8 cellular contexts compared by ENCODE assay signal in the genomic region with DNA sequence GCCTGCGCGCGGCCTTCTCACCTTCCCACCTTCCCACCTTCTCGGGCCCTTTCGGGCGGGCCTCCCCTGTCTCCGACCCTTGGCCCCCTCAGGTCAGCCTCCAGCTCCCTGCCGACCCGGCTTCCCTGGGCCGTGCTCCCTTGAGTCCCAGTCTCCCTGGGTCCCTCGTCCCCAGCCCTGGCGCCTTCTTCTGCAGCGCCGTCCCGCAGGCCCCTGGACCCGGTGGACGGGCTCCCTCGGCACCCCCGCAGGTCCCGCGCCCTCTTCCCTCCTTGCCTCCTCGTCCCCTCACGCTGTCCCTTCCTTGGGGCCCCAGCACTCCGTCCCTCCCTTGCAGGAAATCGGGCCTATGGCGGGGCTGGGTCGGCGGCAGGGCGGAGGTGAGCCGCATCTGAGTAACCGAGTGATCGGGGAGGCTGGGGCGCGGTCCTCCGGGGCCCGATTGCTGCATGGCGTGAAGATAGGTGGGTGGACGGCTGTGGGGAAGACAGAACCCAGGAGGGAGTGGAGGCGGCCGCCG. TPM values are rescaled to one million over a fixed set of nuclear protein-coding genes. Genes with fewer than 3 reads are reported as not detected.
A peak's percentile ranks its signal among the peaks of the same experiment; 100 is the strongest.
DNase-seq lines count a peak whose midpoint lies in the region; ATAC-seq and TF ChIP-seq lines count a peak whose summit lies in the region.

No MANE protein-coding gene starts in this region.

- H3K27me3 ChIP-seq in mucosa of stomach (ENCODE audit: control insufficient read depth, insufficient read depth, low read length) = no peaks in the 10 kb centered on the region
- H3K27me3 ChIP-seq in upper lobe of right lung = no peaks in the 10 kb centered on the region

- H3K4me1 ChIP-seq in mucosa of stomach (ENCODE audit: control insufficient read depth, insufficient read depth, low read length) = peaks cover 46% of the 10 kb centered on the region
- peaks cover 45% of the 10 kb centered on the region for H3K4me1 ChIP-seq in upper lobe of right lung

- H3K27ac ChIP-seq in upper lobe of right lung = peak overlapping the region; percentile 94

- peak; percentile 28 for DNase-seq in effector CD8-positive, alpha-beta T cell (lab: John Stamatoyannopoulos, UW)
- DNase-seq in upper lobe of right lung = no peak
- no peak for DNase-seq in KG1 (lab: John Stamatoyannopoulos, UW)
- DNase-seq in NCI-H2029 (lab: John Stamatoyannopoulos, UW) = no peak

- H3K4me3 ChIP-seq in mucosa of stomach (ENCODE audit: low read length) = peak overlapping the region; percentile 88
- peak overlapping the region; percentile 80 for H3K4me3 ChIP-seq in upper lobe of right lung

- H3K36me3 ChIP-seq in mucosa of stomach (ENCODE audit: control insufficient read depth, insufficient read depth, low read length) (no peaks in the 10 kb centered on the region), upper lobe of right lung (peaks cover 15% of the 10 kb centered on the region)

- ATAC-seq in GM19035 (IDR thresholded peaks at IDR 0.05; ENCODE audit: unreplicated experiment) (peak; percentile 4), HG03064 (IDR thresholded peaks at IDR 0.05; ENCODE audit: low read depth, unreplicated experiment) (peak; percentile 9), upper lobe of right lung (peak; percentile 27)
- peak; percentile 6 for ATAC-seq in activated CD4-positive, CD25-positive, alpha-beta regulatory T cell treated with anti-CD3 and anti-CD28 coated beads, Interleukin-2, amount 50 U/mL, for 24 hours

- intact Hi-C loops in upper lobe of right lung (cut with DNase I) = no loop called here

- H3K9ac ChIP-seq in mucosa of stomach (ENCODE audit: low read length) = peak overlapping the region; percentile 97

- H3K9me3 ChIP-seq in mucosa of stomach (ENCODE audit: control insufficient read depth, low read length) = no peaks in the 10 kb centered on the region
- H3K9me3 ChIP-seq in upper lobe of right lung = no peaks in the 10 kb centered on the region

- no peak for TF ChIP-seq CTCF in upper lobe of right lung (IDR thresholded peaks at IDR 0.05)

RNA-seq across cellular contexts. Expression of a gene that starts 7.6 kb away (rescaled TPM):
- 42.1 TPM for total RNA-seq in upper lobe of right lung

RNA-seq across cellular contexts. Expression of a gene that starts 7.8 kb away (rescaled TPM):
- 794 TPM for total RNA-seq in upper lobe of right lung

RNA-seq across cellular contexts. Expression of a gene that starts 16.3 kb away (rescaled TPM):
- total RNA-seq in upper lobe of right lung = not detected
